1 cellular context compared by ENCODE assay signal in the genomic region with DNA sequence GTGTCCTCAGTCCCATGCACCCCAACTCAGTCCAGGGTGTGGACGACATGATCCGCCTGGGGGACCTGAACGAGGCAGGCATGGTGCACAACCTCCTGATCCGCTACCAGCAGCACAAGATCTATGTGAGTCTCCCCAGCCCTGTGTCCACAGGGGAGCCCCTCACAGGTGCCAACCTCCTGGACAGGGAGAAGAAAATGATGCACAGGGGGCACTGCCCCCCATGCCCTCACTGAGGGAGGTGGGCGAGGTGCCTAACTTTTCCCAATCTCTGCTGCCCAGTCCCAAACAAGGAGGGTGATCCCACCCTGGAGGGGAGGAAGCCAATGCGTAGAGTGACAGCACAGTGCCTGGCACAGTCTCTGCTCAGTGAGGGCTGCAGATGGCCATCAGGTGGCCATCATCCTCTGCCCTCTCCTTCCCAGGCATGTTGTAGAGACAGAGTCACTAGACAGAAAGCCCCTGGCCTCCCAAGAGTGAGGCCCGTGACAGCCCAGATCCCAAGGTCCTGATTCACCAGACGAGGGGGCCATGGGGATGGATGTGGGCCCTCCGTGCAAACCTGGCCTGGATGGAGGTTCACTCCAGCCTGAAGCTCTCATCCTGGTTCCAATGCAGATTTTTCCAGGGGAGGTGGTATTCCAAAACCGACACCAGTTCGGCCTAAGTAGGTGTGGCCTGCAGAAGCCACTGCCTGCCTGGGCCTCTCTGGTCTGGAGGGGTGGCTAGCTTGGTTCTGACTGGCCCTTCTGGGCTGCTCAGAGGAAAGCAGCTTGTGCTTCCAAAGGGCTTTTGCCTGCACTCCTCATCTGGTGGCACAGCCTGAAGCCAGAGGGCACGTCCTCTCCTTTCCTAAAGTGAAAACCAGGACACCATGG.
TF ChIP-seq lines count a peak whose summit lies in the region.

No MANE protein-coding gene starts in this region.

TF ChIP-seq in H1, 55 proteins besides CTCF, POLR2A, EP300 and RAD21:
- no peak for TF ChIP-seq BCL11A (IDR thresholded peaks at IDR 0.05; ENCODE audit: low read depth in 2 of 2, low read length in 2 of 2)
- TF ChIP-seq CTBP2 (IDR thresholded peaks at IDR 0.05; ENCODE audit: borderline replicate concordance, insufficient read depth, insufficient read length, low read length) = no peak
- TF ChIP-seq, protein P1, sequence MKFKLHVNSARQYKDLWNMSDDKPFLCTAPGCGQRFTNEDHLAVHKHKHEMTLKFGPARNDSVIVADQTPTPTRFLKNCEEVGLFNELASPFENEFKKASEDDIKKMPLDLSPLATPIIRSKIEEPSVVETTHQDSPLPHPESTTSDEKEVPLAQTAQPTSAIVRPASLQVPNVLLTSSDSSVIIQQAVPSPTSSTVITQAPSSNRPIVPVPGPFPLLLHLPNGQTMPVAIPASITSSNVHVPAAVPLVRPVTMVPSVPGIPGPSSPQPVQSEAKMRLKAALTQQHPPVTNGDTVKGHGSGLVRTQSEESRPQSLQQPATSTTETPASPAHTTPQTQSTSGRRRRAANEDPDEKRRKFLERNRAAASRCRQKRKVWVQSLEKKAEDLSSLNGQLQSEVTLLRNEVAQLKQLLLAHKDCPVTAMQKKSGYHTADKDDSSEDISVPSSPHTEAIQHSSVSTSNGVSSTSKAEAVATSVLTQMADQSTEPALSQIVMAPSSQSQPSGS (IDR thresholded peaks at IDR 0.05; ENCODE audit: low read length) = no peak
- TF ChIP-seq GABPA (IDR thresholded peaks at IDR 0.05; ENCODE audit: borderline replicate concordance, insufficient read depth, low read length) = no peak
- TF ChIP-seq BRCA1 (IDR thresholded peaks at IDR 0.05; ENCODE audit: low read depth, low read length) = no peak
- no peak for TF ChIP-seq PHF8 (conservative IDR thresholded peaks at IDR 0.05; ENCODE audit: low read depth, low read length)
- TF ChIP-seq RNF2 (IDR thresholded peaks at IDR 0.05; ENCODE audit: borderline replicate concordance, low read depth, low read length, missing control alignments, poor library complexity, severe bottlenecking) = no peak
- TF ChIP-seq BACH1 (IDR thresholded peaks at IDR 0.05; ENCODE audit: low read length) = no peak
- no peak for TF ChIP-seq KDM1A (IDR thresholded peaks at IDR 0.05; ENCODE audit: borderline replicate concordance, low read length)
- TF ChIP-seq, protein P2, sequence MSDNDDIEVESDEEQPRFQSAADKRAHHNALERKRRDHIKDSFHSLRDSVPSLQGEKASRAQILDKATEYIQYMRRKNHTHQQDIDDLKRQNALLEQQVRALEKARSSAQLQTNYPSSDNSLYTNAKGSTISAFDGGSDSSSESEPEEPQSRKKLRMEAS (IDR thresholded peaks at IDR 0.05) = no peak
- TF ChIP-seq, protein P3, sequence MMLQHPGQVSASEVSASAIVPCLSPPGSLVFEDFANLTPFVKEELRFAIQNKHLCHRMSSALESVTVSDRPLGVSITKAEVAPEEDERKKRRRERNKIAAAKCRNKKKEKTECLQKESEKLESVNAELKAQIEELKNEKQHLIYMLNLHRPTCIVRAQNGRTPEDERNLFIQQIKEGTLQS (IDR thresholded peaks at IDR 0.05; ENCODE audit: insufficient read depth, low read depth, low read length) = no peak
- TF ChIP-seq, protein P4, sequence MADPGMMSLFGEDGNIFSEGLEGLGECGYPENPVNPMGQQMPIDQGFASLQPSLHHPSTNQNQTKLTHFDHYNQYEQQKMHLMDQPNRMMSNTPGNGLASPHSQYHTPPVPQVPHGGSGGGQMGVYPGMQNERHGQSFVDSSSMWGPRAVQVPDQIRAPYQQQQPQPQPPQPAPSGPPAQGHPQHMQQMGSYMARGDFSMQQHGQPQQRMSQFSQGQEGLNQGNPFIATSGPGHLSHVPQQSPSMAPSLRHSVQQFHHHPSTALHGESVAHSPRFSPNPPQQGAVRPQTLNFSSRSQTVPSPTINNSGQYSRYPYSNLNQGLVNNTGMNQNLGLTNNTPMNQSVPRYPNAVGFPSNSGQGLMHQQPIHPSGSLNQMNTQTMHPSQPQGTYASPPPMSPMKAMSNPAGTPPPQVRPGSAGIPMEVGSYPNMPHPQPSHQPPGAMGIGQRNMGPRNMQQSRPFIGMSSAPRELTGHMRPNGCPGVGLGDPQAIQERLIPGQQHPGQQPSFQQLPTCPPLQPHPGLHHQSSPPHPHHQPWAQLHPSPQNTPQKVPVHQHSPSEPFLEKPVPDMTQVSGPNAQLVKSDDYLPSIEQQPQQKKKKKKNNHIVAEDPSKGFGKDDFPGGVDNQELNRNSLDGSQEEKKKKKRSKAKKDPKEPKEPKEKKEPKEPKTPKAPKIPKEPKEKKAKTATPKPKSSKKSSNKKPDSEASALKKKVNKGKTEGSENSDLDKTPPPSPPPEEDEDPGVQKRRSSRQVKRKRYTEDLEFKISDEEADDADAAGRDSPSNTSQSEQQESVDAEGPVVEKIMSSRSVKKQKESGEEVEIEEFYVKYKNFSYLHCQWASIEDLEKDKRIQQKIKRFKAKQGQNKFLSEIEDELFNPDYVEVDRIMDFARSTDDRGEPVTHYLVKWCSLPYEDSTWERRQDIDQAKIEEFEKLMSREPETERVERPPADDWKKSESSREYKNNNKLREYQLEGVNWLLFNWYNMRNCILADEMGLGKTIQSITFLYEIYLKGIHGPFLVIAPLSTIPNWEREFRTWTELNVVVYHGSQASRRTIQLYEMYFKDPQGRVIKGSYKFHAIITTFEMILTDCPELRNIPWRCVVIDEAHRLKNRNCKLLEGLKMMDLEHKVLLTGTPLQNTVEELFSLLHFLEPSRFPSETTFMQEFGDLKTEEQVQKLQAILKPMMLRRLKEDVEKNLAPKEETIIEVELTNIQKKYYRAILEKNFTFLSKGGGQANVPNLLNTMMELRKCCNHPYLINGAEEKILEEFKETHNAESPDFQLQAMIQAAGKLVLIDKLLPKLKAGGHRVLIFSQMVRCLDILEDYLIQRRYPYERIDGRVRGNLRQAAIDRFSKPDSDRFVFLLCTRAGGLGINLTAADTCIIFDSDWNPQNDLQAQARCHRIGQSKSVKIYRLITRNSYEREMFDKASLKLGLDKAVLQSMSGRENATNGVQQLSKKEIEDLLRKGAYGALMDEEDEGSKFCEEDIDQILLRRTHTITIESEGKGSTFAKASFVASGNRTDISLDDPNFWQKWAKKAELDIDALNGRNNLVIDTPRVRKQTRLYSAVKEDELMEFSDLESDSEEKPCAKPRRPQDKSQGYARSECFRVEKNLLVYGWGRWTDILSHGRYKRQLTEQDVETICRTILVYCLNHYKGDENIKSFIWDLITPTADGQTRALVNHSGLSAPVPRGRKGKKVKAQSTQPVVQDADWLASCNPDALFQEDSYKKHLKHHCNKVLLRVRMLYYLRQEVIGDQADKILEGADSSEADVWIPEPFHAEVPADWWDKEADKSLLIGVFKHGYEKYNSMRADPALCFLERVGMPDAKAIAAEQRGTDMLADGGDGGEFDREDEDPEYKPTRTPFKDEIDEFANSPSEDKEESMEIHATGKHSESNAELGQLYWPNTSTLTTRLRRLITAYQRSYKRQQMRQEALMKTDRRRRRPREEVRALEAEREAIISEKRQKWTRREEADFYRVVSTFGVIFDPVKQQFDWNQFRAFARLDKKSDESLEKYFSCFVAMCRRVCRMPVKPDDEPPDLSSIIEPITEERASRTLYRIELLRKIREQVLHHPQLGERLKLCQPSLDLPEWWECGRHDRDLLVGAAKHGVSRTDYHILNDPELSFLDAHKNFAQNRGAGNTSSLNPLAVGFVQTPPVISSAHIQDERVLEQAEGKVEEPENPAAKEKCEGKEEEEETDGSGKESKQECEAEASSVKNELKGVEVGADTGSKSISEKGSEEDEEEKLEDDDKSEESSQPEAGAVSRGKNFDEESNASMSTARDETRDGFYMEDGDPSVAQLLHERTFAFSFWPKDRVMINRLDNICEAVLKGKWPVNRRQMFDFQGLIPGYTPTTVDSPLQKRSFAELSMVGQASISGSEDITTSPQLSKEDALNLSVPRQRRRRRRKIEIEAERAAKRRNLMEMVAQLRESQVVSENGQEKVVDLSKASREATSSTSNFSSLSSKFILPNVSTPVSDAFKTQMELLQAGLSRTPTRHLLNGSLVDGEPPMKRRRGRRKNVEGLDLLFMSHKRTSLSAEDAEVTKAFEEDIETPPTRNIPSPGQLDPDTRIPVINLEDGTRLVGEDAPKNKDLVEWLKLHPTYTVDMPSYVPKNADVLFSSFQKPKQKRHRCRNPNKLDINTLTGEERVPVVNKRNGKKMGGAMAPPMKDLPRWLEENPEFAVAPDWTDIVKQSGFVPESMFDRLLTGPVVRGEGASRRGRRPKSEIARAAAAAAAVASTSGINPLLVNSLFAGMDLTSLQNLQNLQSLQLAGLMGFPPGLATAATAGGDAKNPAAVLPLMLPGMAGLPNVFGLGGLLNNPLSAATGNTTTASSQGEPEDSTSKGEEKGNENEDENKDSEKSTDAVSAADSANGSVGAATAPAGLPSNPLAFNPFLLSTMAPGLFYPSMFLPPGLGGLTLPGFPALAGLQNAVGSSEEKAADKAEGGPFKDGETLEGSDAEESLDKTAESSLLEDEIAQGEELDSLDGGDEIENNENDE (IDR thresholded peaks at IDR 0.05; ENCODE audit: insufficient replicate concordance, low read length) = no peak
- no peak for TF ChIP-seq JUN (IDR thresholded peaks at IDR 0.05; ENCODE audit: low read depth, low read length)
